Comparison of ENCODE assay signal across 9 cellular contexts in the genomic region with DNA sequence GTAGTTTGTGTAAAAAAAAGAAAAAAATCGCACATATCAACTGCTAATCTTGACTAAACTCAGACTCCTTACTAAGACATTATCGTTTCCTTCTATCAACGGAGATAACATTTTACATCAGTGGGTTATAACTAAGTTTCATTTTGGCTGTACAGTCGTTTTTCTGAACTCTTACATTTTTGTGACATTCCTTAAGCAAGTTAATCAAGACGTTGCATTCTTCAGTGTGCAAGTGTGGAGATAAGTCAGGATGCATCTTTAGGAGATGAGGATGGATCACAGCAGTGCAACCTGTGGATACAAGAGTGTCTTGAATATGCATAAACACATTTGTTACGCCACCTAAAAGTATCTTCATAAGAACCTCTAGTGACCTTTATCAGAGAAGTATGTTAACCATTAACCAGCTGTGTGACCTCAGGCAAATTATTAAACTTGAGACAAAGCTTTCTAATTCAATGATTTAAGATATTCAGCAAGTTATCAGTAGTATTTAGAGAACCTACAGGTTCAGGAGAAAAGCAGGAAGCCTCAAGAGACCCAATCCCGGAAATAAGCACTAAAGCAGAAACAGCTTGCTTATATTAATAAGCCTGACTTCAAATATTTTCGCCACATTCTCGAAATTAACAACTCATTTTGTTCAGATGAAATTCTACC. TPM values are rescaled to one million over a fixed set of nuclear protein-coding genes. Genes with fewer than 3 reads are reported as not detected.
DNase-seq lines count a peak whose midpoint lies in the region; ATAC-seq and TF ChIP-seq lines count a peak whose summit lies in the region.
"Had no signal": no experiment of that assay in that cellular context is flagged by ENCODE, and none has a peak within 500 bp of the region (broad histone marks: within the 10 kb centered on the region; RNA-seq: fewer than 3 reads in every experiment).

No MANE protein-coding gene starts in this region.

- no peaks in the 10 kb centered on the region for H3K9me3 ChIP-seq in muscle layer of duodenum (ENCODE audit: control insufficient read depth in 1 of 2, low read length in 2 of 2)
- H3K9me3 ChIP-seq: SJSA1 had no signal

- peak; percentile 73 for ATAC-seq in GM18861 (IDR thresholded peaks at IDR 0.05; ENCODE audit: unreplicated experiment)
- ATAC-seq in HG02759 (IDR thresholded peaks at IDR 0.05; ENCODE audit: unreplicated experiment) = peak; percentile 79
- peak; percentile 65 for ATAC-seq in activated CD8-positive, alpha-beta T cell treated with anti-CD3 and anti-CD28 coated beads, Interleukin-2, amount 10 ng/mL, durations not matched to agents 7 days and 5 days
- no peak for ATAC-seq in HG02870 (IDR thresholded peaks at IDR 0.05; ENCODE audit: unreplicated experiment)

- H3K27me3 Mint-ChIP-seq in activated CD8-positive, alpha-beta T cell treated with anti-CD3 and anti-CD28 coated beads, Interleukin-2, amount 10 ng/mL, durations not matched to agents 7 days and 5 days (ENCODE audit: low read depth) = no peaks in the 10 kb centered on the region
- H3K27me3 Mint-ChIP-seq in MCF 10A (ENCODE audit: insufficient read depth, unreplicated experiment) = no peaks in the 10 kb centered on the region

- H3K4me1 ChIP-seq in muscle layer of duodenum (ENCODE audit: control insufficient read depth in 1 of 2, insufficient read depth in 2 of 2, low read length in 2 of 2) = no peaks in the 10 kb centered on the region

- no peak for TF ChIP-seq CTCF in MCF 10A (IDR thresholded peaks at IDR 0.05; ENCODE audit: unreplicated experiment)

- peak overlapping the region; percentile 42 to 51 for H3K4me3 ChIP-seq in muscle layer of duodenum (ENCODE audit: low read depth in 1 of 2, low read length in 2 of 2)
- H3K4me3 ChIP-seq: SJSA1 had no signal

- H3K27ac ChIP-seq in muscle layer of duodenum (ENCODE audit: low read length) = peak overlapping the region; percentile 28
- H3K27ac ChIP-seq: SJSA1 had no signal

- no peak for DNase-seq in activated CD8-positive, alpha-beta T cell treated with anti-CD3 and anti-CD28 coated beads, Interleukin-2, amount 10 ng/mL, durations not matched to agents 7 days and 5 days
- no peak for DNase-seq in NCI-H187 (lab: John Stamatoyannopoulos, UW)
- DNase-seq in activated CD4-positive, alpha-beta T cell treated with anti-CD3 and anti-CD28 coated beads for 48 hours = no peak
- DNase-seq in MCF 10A (ENCODE audit: unreplicated experiment) = no peak

- BruUV-seq in MCF 10A (replicated peaks; lab: Mats Ljungman, UMichigan) = no TSS peak

- no peaks in the 10 kb centered on the region for H3K27me3 ChIP-seq in muscle layer of duodenum (ENCODE audit: low read depth, low read length)
- H3K27me3 ChIP-seq: SJSA1 had no signal

- CTCF ChIA-PET in activated CD8-positive, alpha-beta T cell treated with anti-CD3 and anti-CD28 coated beads, Interleukin-2, amount 10 ng/mL, durations not matched to agents 7 days and 5 days (lab: Charles Lee) = interaction anchor here (1.0 to 2.4 kb wide), 4 partner anchors 9 to 79 kb away, joined by 3 to 10 read pairs (median 5); partner anchors contain the start of gene ATMIN
- CTCF ChIA-PET in MCF 10A (lab: Yijun Ruan, JAX) = interaction anchor here (0.6 to 0.8 kb wide), 2 partner anchors 40 to 295 kb away, joined by 3 to 4 read pairs; no protein-coding TSS in a partner anchor

- POLR2A ChIA-PET in activated CD8-positive, alpha-beta T cell treated with anti-CD3 and anti-CD28 coated beads, Interleukin-2, amount 10 ng/mL, durations not matched to agents 7 days and 5 days (lab: Charles Lee) = interaction anchor here (0.8 to 2.5 kb wide), 3 partner anchors 10 to 341 kb away, joined by 3 to 17 read pairs (median 4); partner anchors contain the start of genes C16orf46, CENPN and CMC2
- POLR2A ChIA-PET in MCF 10A (lab: Yijun Ruan, JAX) = interaction anchor here (0.9 kb wide), 1 partner anchor 9 kb away, joined by 3 read pairs; no protein-coding TSS in a partner anchor

- H3K36me3 Mint-ChIP-seq in activated CD8-positive, alpha-beta T cell treated with anti-CD3 and anti-CD28 coated beads, Interleukin-2, amount 10 ng/mL, durations not matched to agents 7 days and 5 days (ENCODE audit: low read depth) = peaks cover 64% of the 10 kb centered on the region
- no peaks in the 10 kb centered on the region for H3K36me3 Mint-ChIP-seq in MCF 10A (ENCODE audit: insufficient read depth, unreplicated experiment)

- peak overlapping the region; percentile 76 for H3K4me3 Mint-ChIP-seq in activated CD8-positive, alpha-beta T cell treated with anti-CD3 and anti-CD28 coated beads, Interleukin-2, amount 10 ng/mL, durations not matched to agents 7 days and 5 days
- H3K4me3 Mint-ChIP-seq in MCF 10A (ENCODE audit: unreplicated experiment) = no peak overlapping the region

- H3K36me3 ChIP-seq in muscle layer of duodenum (ENCODE audit: control insufficient read depth in 1 of 2, insufficient read depth in 2 of 2, low read length in 2 of 2) = no peaks in the 10 kb centered on the region
- H3K36me3 ChIP-seq: SJSA1 had no signal

- peak overlapping the region; percentile 92 for H3K27ac Mint-ChIP-seq in activated CD8-positive, alpha-beta T cell treated with anti-CD3 and anti-CD28 coated beads, Interleukin-2, amount 10 ng/mL, durations not matched to agents 7 days and 5 days
- H3K27ac Mint-ChIP-seq in MCF 10A (ENCODE audit: low read depth, unreplicated experiment) = no peak overlapping the region

- peaks cover 48% of the 10 kb centered on the region for H3K4me1 Mint-ChIP-seq in activated CD8-positive, alpha-beta T cell treated with anti-CD3 and anti-CD28 coated beads, Interleukin-2, amount 10 ng/mL, durations not matched to agents 7 days and 5 days (ENCODE audit: low read depth)
- peaks cover 23% of the 10 kb centered on the region for H3K4me1 Mint-ChIP-seq in MCF 10A (ENCODE audit: insufficient read depth, unreplicated experiment)

- intact Hi-C loops in MCF 10A (cut with micrococcal nuclease) = no loop called here

- H3K9me3 Mint-ChIP-seq in activated CD8-positive, alpha-beta T cell treated with anti-CD3 and anti-CD28 coated beads, Interleukin-2, amount 10 ng/mL, durations not matched to agents 7 days and 5 days (ENCODE audit: insufficient read depth) = no peaks in the 10 kb centered on the region
- no peaks in the 10 kb centered on the region for H3K9me3 Mint-ChIP-seq in MCF 10A (ENCODE audit: unreplicated experiment)

RNA-seq across cellular contexts. Expression of gene CMC2, which starts 9.4 kb away (rescaled TPM):
- 100 to 1,000 TPM in 1 of 2 experiments, 10 to 100 TPM in 1; 95.9 to 108 TPM for total RNA-seq in activated CD8-positive, alpha-beta T cell treated with anti-CD3 and anti-CD28 coated beads, Interleukin-2, amount 10 ng/mL, durations not matched to agents 7 days and 5 days
- 83.0 and 102 TPM in 2 replicates for total RNA-seq in MCF 10A (2022)

RNA-seq across cellular contexts. Expression of gene CENPN, which starts 9.7 kb away (rescaled TPM):
- 10 to 100 TPM; 65.2 to 67.2 TPM for total RNA-seq in activated CD8-positive, alpha-beta T cell treated with anti-CD3 and anti-CD28 coated beads, Interleukin-2, amount 10 ng/mL, durations not matched to agents 7 days and 5 days
- 29.5 and 38.4 TPM in 2 replicates for total RNA-seq in MCF 10A (2022)

RNA-seq across cellular contexts. Expression of gene ATMIN, which starts 38.4 kb away (rescaled TPM):
- total RNA-seq in activated CD8-positive, alpha-beta T cell treated with anti-CD3 and anti-CD28 coated beads, Interleukin-2, amount 10 ng/mL, durations not matched to agents 7 days and 5 days = 10 to 100 TPM; 23.3 to 27.0 TPM
- 33.8 and 39.1 TPM in 2 replicates for total RNA-seq in MCF 10A (2022)
